19 cellular contexts compared by ENCODE assay signal in the genomic region with DNA sequence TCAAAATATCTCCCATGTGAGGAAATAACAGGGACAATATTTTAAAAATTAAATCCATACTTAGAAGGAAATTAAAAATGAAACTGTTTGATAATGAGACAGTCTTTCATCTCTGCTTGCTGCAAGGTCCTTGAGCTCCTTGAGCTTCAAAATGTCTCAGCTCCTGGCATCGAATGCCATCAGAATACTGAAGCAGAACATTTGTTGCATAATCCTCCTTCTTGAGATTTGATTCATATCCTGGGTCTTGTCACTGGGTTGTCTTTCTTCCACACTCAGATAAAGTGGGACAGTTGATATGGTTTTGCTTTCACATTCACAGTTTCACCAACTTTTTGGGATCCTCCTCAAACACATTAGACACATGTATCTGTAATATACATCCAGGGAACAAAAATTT. TPM values are rescaled to one million over a fixed set of nuclear protein-coding genes. Genes with fewer than 3 reads are reported as not detected.
DNase-seq lines count a peak whose midpoint lies in the region; ATAC-seq and TF ChIP-seq lines count a peak whose summit lies in the region.
"Had no signal": no experiment of that assay in that cellular context is flagged by ENCODE, and none has a peak within 500 bp of the region (broad histone marks: within the 10 kb centered on the region; RNA-seq: fewer than 3 reads in every experiment).

No MANE protein-coding gene starts in this region.

- H3K4me3 ChIP-seq in right atrium auricular region (no peak overlapping the region), mammary epithelial cell (replicated peaks in 1 of 3; ENCODE audit: insufficient read depth in 1 of 3, low read depth in 2 of 3, low read length in 3 of 3) (no peak overlapping the region)
- H3K4me3 ChIP-seq in effector memory CD4-positive, alpha-beta T cell (ENCODE audit: insufficient read depth, low read depth, low read length, poor library complexity, severe bottlenecking) = no peak overlapping the region
- H3K4me3 ChIP-seq: dorsolateral prefrontal cortex, esophagus squamous epithelium, MG63, Peyer's patch had no signal

- dilution Hi-C loops in mammary epithelial cell (cut with HindIII; ENCODE audit: low sequenced_read_pairs) = no loop called here

- ATAC-seq in Right ventricle myocardium inferior (peak; percentile 66), HG02571 (IDR thresholded peaks at IDR 0.05; ENCODE audit: unreplicated experiment) (no peak), HG02588 (IDR thresholded peaks at IDR 0.05; ENCODE audit: unreplicated experiment) (no peak), GM19351 (IDR thresholded peaks at IDR 0.05; ENCODE audit: unreplicated experiment) (no peak)

- in situ Hi-C loops in mammary epithelial cell (cut with MboI; ENCODE audit: low sequenced_read_pairs in 2 of 2) = no loop called here

- H3K79me2 ChIP-seq in mammary epithelial cell (ENCODE audit: insufficient read depth, low read length) = no peaks in the 10 kb centered on the region

- H3K27me3 ChIP-seq in right atrium auricular region (no peaks in the 10 kb centered on the region), mammary epithelial cell (ENCODE audit: insufficient read depth, low read length) (no peaks in the 10 kb centered on the region)
- H3K27me3 ChIP-seq in effector memory CD4-positive, alpha-beta T cell (replicated peaks; ENCODE audit: control insufficient read depth, insufficient read depth, low read length, poor library complexity, severe bottlenecking) = no peaks in the 10 kb centered on the region
- H3K27me3 ChIP-seq: esophagus squamous epithelium, MG63, Peyer's patch had no signal

- CTCF ChIA-PET in mammary epithelial cell (lab: Charles Lee; ENCODE audit: low non-redundant PET) = no interaction called here

- H3K36me3 ChIP-seq in right atrium auricular region (no peaks in the 10 kb centered on the region), mammary epithelial cell (ENCODE audit: insufficient read depth, low read length) (no peaks in the 10 kb centered on the region)
- H3K36me3 ChIP-seq in effector memory CD4-positive, alpha-beta T cell (ENCODE audit: control insufficient read depth, insufficient read depth, low read length) = no peaks in the 10 kb centered on the region
- H3K36me3 ChIP-seq: esophagus squamous epithelium, Peyer's patch had no signal

- no TSS peak for BruUV-seq in mammary epithelial cell (replicated peaks; lab: Mats Ljungman, UMichigan)

- H2AFZ ChIP-seq in mammary epithelial cell (ENCODE audit: low read depth, low read length) = peak overlapping the region; percentile 7

- TF ChIP-seq CTCF in right atrium auricular region (IDR thresholded peaks at IDR 0.05) = no peak
- no peak for TF ChIP-seq CTCF in mammary epithelial cell (conservative IDR thresholded peaks at IDR 0.05 in 1 of 2, IDR thresholded peaks at IDR 0.05 in 1 of 2; ENCODE audit: extremely low read depth in 1 of 2, insufficient read depth in 1 of 2, low read depth in 1 of 2, low read length in 2 of 2)

- peak overlapping the region in 1 of 2 donors; percentile 8 for H3K27ac ChIP-seq in right atrium auricular region
- no peak overlapping the region for H3K27ac ChIP-seq in mammary epithelial cell (ENCODE audit: insufficient read depth, low read depth, low read length)
- no peak overlapping the region for H3K27ac ChIP-seq in effector memory CD4-positive, alpha-beta T cell (ENCODE audit: insufficient read depth, low read length, poor library complexity, severe bottlenecking)
- H3K27ac ChIP-seq: dorsolateral prefrontal cortex, Peyer's patch had no signal

- WGBS in mammary epithelial cell (ENCODE audit: low coverage, missing lambda C conversion rate) = 69% methylated on average over 1 of the region's 1 CpG

- H3K4me1 ChIP-seq in right atrium auricular region (peaks cover 0 to 10% of the 10 kb centered on the region in 2 donors), mammary epithelial cell (ENCODE audit: insufficient read depth, low read length) (peaks cover 6% of the 10 kb centered on the region)
- no peaks in the 10 kb centered on the region for H3K4me1 ChIP-seq in effector memory CD4-positive, alpha-beta T cell (ENCODE audit: control insufficient read depth, insufficient read depth, low read length, poor library complexity, severe bottlenecking)
- H3K4me1 ChIP-seq: Peyer's patch had no signal

- H3K9me3 ChIP-seq in right atrium auricular region = no peaks in the 10 kb centered on the region
- no peaks in the 10 kb centered on the region for H3K9me3 ChIP-seq in mammary epithelial cell (replicated peaks; ENCODE audit: insufficient read depth, low read length)
- no peaks in the 10 kb centered on the region for H3K9me3 ChIP-seq in effector memory CD4-positive, alpha-beta T cell (ENCODE audit: control insufficient read depth, low read length)
- H3K9me3 ChIP-seq: esophagus squamous epithelium, MG63, Peyer's patch had no signal

- intact Hi-C loops in Right ventricle myocardium inferior (cut with DNase I) (no loop called here), mammary epithelial cell (cut with micrococcal nuclease) (no loop called here)

- H3K9ac ChIP-seq in mammary epithelial cell (ENCODE audit: insufficient read depth, low read length) = no peak overlapping the region

- peak overlapping the region; percentile 37 for H3K4me2 ChIP-seq in mammary epithelial cell (ENCODE audit: insufficient read depth, low read depth, low read length)

- no peak for DNase-seq in Right ventricle myocardium inferior (ENCODE audit: missing footprints)
- no peak for DNase-seq in right atrium auricular region (ENCODE audit: low spot score)
- DNase-seq in mammary epithelial cell = peak; percentile 38
- DNase-seq in hepatic stellate cell (ENCODE audit: low spot score) = peak; percentile 17
- no peak for DNase-seq in effector memory CD4-positive, alpha-beta T cell
- DNase-seq: 8988T; DMS153; dorsolateral prefrontal cortex; esophagus squamous epithelium; MG63; NCI-H2081; NCI-H774; Peyer's patch; retina; stimulated activated CD4-positive, alpha-beta T cell treated with anti-CD3 and anti-CD28 coated beads, Interleukin-1b, Interleukin-23, amount 100 ng/mL, for 48 hours had no signal

- H4K20me1 ChIP-seq in mammary epithelial cell (ENCODE audit: insufficient read depth, low read length) = no peaks in the 10 kb centered on the region

RNA-seq across cellular contexts. Expression of gene COL8A1, which starts 27.8 kb away (rescaled TPM):
- total RNA-seq in Right ventricle myocardium inferior = 14.1 TPM
- total RNA-seq in right atrium auricular region = 10 to 100 TPM; 43.3 to 53.8 TPM
- 10 to 100 TPM; 11.9 to 73.2 TPM for total RNA-seq in mammary epithelial cell
- 21.7 TPM for polyA plus RNA-seq in mammary epithelial cell
- 37.9 TPM for polyA minus RNA-seq in mammary epithelial cell
- polyA plus RNA-seq: CD14-positive monocyte had no signal

Comparison
In these comparisons a context has a peak if more than half of its experiments do, and no peak if none do; other contexts are left out.
1. DNase-seq: peak in mammary epithelial cell (single experiment) and hepatic stellate cell (single experiment); none in Right ventricle myocardium inferior (single experiment), right atrium auricular region (single experiment) and effector memory CD4-positive, alpha-beta T cell (0 of 3).